Comparison of ENCODE assay signal across 19 cellular contexts in the genomic region with DNA sequence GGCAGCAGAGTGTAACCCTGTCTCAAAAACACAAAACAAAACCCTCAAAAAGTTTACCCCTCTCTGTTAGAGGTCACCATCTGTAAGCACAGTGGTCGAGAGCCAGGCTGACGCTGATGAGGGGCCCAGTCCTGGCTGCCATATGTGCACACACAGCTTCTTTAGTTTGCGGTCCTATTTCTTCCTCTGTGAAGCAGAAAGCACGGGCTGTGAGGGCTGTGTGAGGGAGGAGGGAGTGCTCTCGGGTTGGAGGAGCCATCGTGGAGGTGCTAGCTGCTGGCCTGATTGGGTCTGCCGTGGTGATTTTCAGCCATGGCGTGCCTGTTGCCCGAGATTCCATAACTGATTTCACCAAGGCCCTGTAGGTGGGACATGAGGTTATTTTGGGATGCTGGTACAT. TPM values are rescaled to one million over a fixed set of nuclear protein-coding genes. Genes with fewer than 3 reads are reported as not detected.
DNase-seq lines count a peak whose midpoint lies in the region; ATAC-seq, FAIRE-seq and TF ChIP-seq lines count a peak whose summit lies in the region.
"Had no signal": no experiment of that assay in that cellular context is flagged by ENCODE, and none has a peak within 500 bp of the region (broad histone marks: within the 10 kb centered on the region; RNA-seq: fewer than 3 reads in every experiment).

No MANE protein-coding gene starts in this region.

- peak; percentile 3 for DNase-seq in Ammon's horn (ENCODE audit: low spot score)
- DNase-seq in GM23338 (ENCODE audit: low spot score), result no peak
- DNase-seq in H1 (ENCODE audit: low read depth in 1 of 2, low spot score in 2 of 2), result no peak
- peak; percentile 79 for DNase-seq in osteoblast (ENCODE audit: insufficient read length, low spot score, missing footprints)
- DNase-seq in Caco-2, result no peak
- DNase-seq in AG08396 (ENCODE audit: low spot score), result no peak
- DNase-seq in smooth muscle cell (lab: John Stamatoyannopoulos, UW; ENCODE audit: unreplicated experiment), result no peak
- DNase-seq: activated naive CD8-positive, alpha-beta T cell treated with anti-CD3 and anti-CD28 coated beads, Interleukin-2, amount 50 U/mL, for 24 hours; DMS79; effector memory CD8-positive, alpha-beta T cell; KG1; mammary epithelial cell; NCI-H1092 treated with DMSO at 0.1 percent for 48 hours; occipital lobe; stimulated activated naive CD4-positive, alpha-beta T cell had no signal

- no peak for ATAC-seq in GM23338
- ATAC-seq in GM21526 (IDR thresholded peaks at IDR 0.05; ENCODE audit: low FRiP score, unreplicated experiment), result no peak
- ATAC-seq: activated naive CD8-positive, alpha-beta T cell treated with anti-CD3 and anti-CD28 coated beads, Interleukin-2, amount 50 U/mL, for 24 hours; effector memory CD8-positive, alpha-beta T cell had no signal

- H3K4me1 ChIP-seq in GM23338 (ENCODE audit: insufficient read depth) (peaks cover 10% of the 10 kb centered on the region; the same call in 1 of the 2 replicates), H1 (replicated peaks in 1 of 4; ENCODE audit: control insufficient read depth in 3 of 4, insufficient read depth in 4 of 4, low read length in 3 of 4) (peaks cover 0 to 16% (median 15%) of the 10 kb centered on the region in 4 experiments; a peak in 6 of 7 replicates), osteoblast (ENCODE audit: insufficient read depth, low read length) (peaks cover 10% of the 10 kb centered on the region), Caco-2 (peaks cover 5% of the 10 kb centered on the region; the same call in 1 of the 2 replicates), smooth muscle cell (ENCODE audit: low read depth) (peaks cover 16% of the 10 kb centered on the region)

- no peak for TF ChIP-seq POLR2A in H1 (IDR thresholded peaks at IDR 0.05; ENCODE audit: control extremely low read depth in 1 of 2, low read depth in 2 of 2, low read length in 2 of 2)

- H4K8ac ChIP-seq in H1 (ENCODE audit: extremely low read depth, insufficient read depth, low read length), result peak overlapping the region; percentile 45; the same call in 1 of the 2 replicates

- H3K56ac ChIP-seq in H1 (replicated peaks; ENCODE audit: insufficient read length, low read depth, low read length), result no peak overlapping the region

- BruUV-seq in Caco-2 (replicated peaks; lab: Mats Ljungman, UMichigan), result no TSS peak

- no peak overlapping the region for H2BK120ac ChIP-seq in H1 (replicated peaks; ENCODE audit: low read depth, low read length)

- H3K36me3 Mint-ChIP-seq in GM23338 (ENCODE audit: low read depth), result peaks cover 15% of the 10 kb centered on the region
- H3K36me3 Mint-ChIP-seq in Caco-2 (ENCODE audit: insufficient read depth, unreplicated experiment), result peaks cover 37% of the 10 kb centered on the region

- H3K27ac ChIP-seq in GM23338 (ENCODE audit: low read depth), result no peak overlapping the region
- no peak overlapping the region for H3K27ac ChIP-seq in H1 (ENCODE audit: low read depth, low read length)
- no peak overlapping the region for H3K27ac ChIP-seq in osteoblast (ENCODE audit: low read depth, low read length)
- H3K27ac ChIP-seq in smooth muscle cell (ENCODE audit: low read depth), result no peak overlapping the region

- no peaks in the 10 kb centered on the region; the same call in 1 of the 2 replicates for H3K36me3 ChIP-seq in GM23338 (ENCODE audit: insufficient read depth)
- peaks cover 0 to 7% (median 3%) of the 10 kb centered on the region in 4 experiments; a peak in 3 of 8 replicates for H3K36me3 ChIP-seq in H1 (ENCODE audit: control insufficient read depth in 2 of 4, insufficient read depth in 4 of 4, low read length in 3 of 4)
- peaks cover 7% of the 10 kb centered on the region for H3K36me3 ChIP-seq in osteoblast (ENCODE audit: insufficient read depth, low read length)
- H3K36me3 ChIP-seq in Caco-2 (ENCODE audit: control insufficient read depth, insufficient read depth, low read length), result no peaks in the 10 kb centered on the region; the same call in 1 of the 2 replicates
- no peaks in the 10 kb centered on the region for H3K36me3 ChIP-seq in smooth muscle cell (ENCODE audit: low read depth)
- H3K36me3 ChIP-seq: uterus had no signal

- no peak overlapping the region for H3K9ac ChIP-seq in H1 (replicated peaks in 1 of 4; ENCODE audit: extremely low read depth in 1 of 4, low read depth in 3 of 4, low read length in 3 of 4)
- H3K9ac ChIP-seq in smooth muscle cell (ENCODE audit: low read depth), result no peak overlapping the region

- peaks cover 14% of the 10 kb centered on the region; the same call in 2 of the 3 replicates for H3K4me1 Mint-ChIP-seq in GM23338
- peaks cover 3% of the 10 kb centered on the region for H3K4me1 Mint-ChIP-seq in Caco-2 (ENCODE audit: low read depth, unreplicated experiment)

- H3F3A ChIP-seq in GM23338 (replicated peaks; ENCODE audit: low read depth) (peaks cover 11% of the 10 kb centered on the region), smooth muscle cell (ENCODE audit: low read depth) (peaks cover 4% of the 10 kb centered on the region)

- H2AK5ac ChIP-seq in H1 (ENCODE audit: low read depth, low read length), result no peak overlapping the region

- no peak overlapping the region for H4K5ac ChIP-seq in H1 (ENCODE audit: insufficient read length, low read depth, low read length)

- TF ChIP-seq EP300 in H1 (IDR thresholded peaks at IDR 0.05; ENCODE audit: borderline replicate concordance in 1 of 2, low read depth in 2 of 2, low read length in 2 of 2), result no peak

- no peak overlapping the region for H3K4ac ChIP-seq in H1 (replicated peaks; ENCODE audit: insufficient read length, low read depth, low read length)

- no peaks in the 10 kb centered on the region; the same call in 2 of the 3 replicates for H3K9me3 Mint-ChIP-seq in GM23338
- no peaks in the 10 kb centered on the region for H3K9me3 Mint-ChIP-seq in Caco-2 (ENCODE audit: unreplicated experiment)
- H3K9me3 Mint-ChIP-seq: activated naive CD8-positive, alpha-beta T cell treated with anti-CD3 and anti-CD28 coated beads, Interleukin-2, amount 50 U/mL, for 24 hours; central memory CD8-positive, alpha-beta T cell; effector memory CD8-positive, alpha-beta T cell; T-helper 1 cell treated with Interleukin-12 subunit alpha and Interleukin-12 subunit beta and Interleukin-4 antibody, amounts not matched to agents 30 μg/mL and 1 μg/mL, for 36 hours had no signal

- H3K9me3 ChIP-seq in H1 (ENCODE audit: insufficient read depth in 2 of 2, low read depth in 1 of 2, low read length in 1 of 2) (no peaks in the 10 kb centered on the region), osteoblast (ENCODE audit: low read depth, low read length) (no peaks in the 10 kb centered on the region), Caco-2 (no peaks in the 10 kb centered on the region), smooth muscle cell (replicated peaks; ENCODE audit: low read depth) (no peaks in the 10 kb centered on the region)
- H3K9me3 ChIP-seq: uterus had no signal

- TF ChIP-seq RAD21 in H1 (IDR thresholded peaks at IDR 0.05 in 1 of 2, conservative IDR thresholded peaks at IDR 0.05 in 1 of 2; ENCODE audit: low read depth in 2 of 2, low read length in 2 of 2), result no peak

- no peaks in the 10 kb centered on the region for H3K27me3 ChIP-seq in GM23338 (ENCODE audit: insufficient read depth)
- no peaks in the 10 kb centered on the region for H3K27me3 ChIP-seq in H1 (replicated peaks in 1 of 4; ENCODE audit: control insufficient read depth in 3 of 4, extremely low read depth in 1 of 4, insufficient read depth in 3 of 4, low read length in 3 of 4)
- H3K27me3 ChIP-seq in osteoblast (ENCODE audit: insufficient read depth, low read length), result no peaks in the 10 kb centered on the region
- no peaks in the 10 kb centered on the region for H3K27me3 ChIP-seq in Caco-2 (replicated peaks; ENCODE audit: control insufficient read depth, insufficient read depth, low read length)
- no peaks in the 10 kb centered on the region for H3K27me3 ChIP-seq in smooth muscle cell (ENCODE audit: low read depth)
- H3K27me3 ChIP-seq: uterus had no signal

- H2BK15ac ChIP-seq in H1 (ENCODE audit: low read length), result no peak overlapping the region

- H3K23me2 ChIP-seq in H1 (ENCODE audit: low read depth, low read length), result peaks cover 9% of the 10 kb centered on the region; the same call in 1 of the 2 replicates

- TF ChIP-seq CTCF in GM23338 (conservative IDR thresholded peaks at IDR 0.05; ENCODE audit: low read depth in 2 of 2) (no peak), H1 (IDR thresholded peaks at IDR 0.05; ENCODE audit: control extremely low read depth in 1 of 3, insufficient read depth in 1 of 3, low read depth in 1 of 3, low read length in 3 of 3) (no peak), osteoblast (IDR thresholded peaks at IDR 0.05; ENCODE audit: extremely low read depth, low read depth, low read length) (no peak), Caco-2 (IDR thresholded peaks at IDR 0.05; ENCODE audit: insufficient read depth in 1 of 2, low read depth in 1 of 2, low read length in 1 of 2, severe bottlenecking in 1 of 2, unreplicated experiment in 1 of 2) (no peak), smooth muscle cell (IDR thresholded peaks at IDR 0.05; ENCODE audit: borderline replicate concordance, insufficient read depth, poor library complexity, severe bottlenecking) (no peak)

- H4K20me1 ChIP-seq in GM23338 (replicated peaks; ENCODE audit: insufficient read depth) (no peaks in the 10 kb centered on the region), H1 (replicated peaks in 1 of 2; ENCODE audit: control insufficient read depth in 1 of 2, insufficient read depth in 2 of 2, low read length in 2 of 2) (peaks cover 17 to 25% of the 10 kb centered on the region in 2 experiments), osteoblast (ENCODE audit: insufficient read depth, low read length) (peaks cover 39% of the 10 kb centered on the region), smooth muscle cell (ENCODE audit: low read depth) (peaks cover 76% of the 10 kb centered on the region)

- H3K23ac ChIP-seq in H1 (ENCODE audit: insufficient read length), result no peak overlapping the region

- H3K27me3 Mint-ChIP-seq in GM23338 (ENCODE audit: insufficient read depth, low read depth, poor library complexity), result peaks cover 8% of the 10 kb centered on the region
- no peaks in the 10 kb centered on the region for H3K27me3 Mint-ChIP-seq in Caco-2 (ENCODE audit: insufficient read depth, unreplicated experiment)
- H3K27me3 Mint-ChIP-seq: activated naive CD8-positive, alpha-beta T cell treated with anti-CD3 and anti-CD28 coated beads, Interleukin-2, amount 50 U/mL, for 24 hours; central memory CD8-positive, alpha-beta T cell; effector memory CD8-positive, alpha-beta T cell had no signal

- H2AFZ ChIP-seq in GM23338 (no peak overlapping the region), H1 (ENCODE audit: low read length) (no peak overlapping the region), osteoblast (ENCODE audit: low read length) (no peak overlapping the region), smooth muscle cell (ENCODE audit: low read depth) (no peak overlapping the region)

- CTCF ChIA-PET in H1 (lab: Charles Lee; ENCODE audit: partially characterized antibody), result no interaction called here
- CTCF ChIA-PET in Caco-2 (lab: Charles Lee), result no interaction called here

- H3K4me2 ChIP-seq in GM23338 (no peak overlapping the region), H1 (ENCODE audit: insufficient read depth in 1 of 2, low read depth in 2 of 2, low read length in 2 of 2) (no peak overlapping the region), osteoblast (ENCODE audit: insufficient read depth, low read length) (no peak overlapping the region), smooth muscle cell (no peak overlapping the region)

- H3K79me2 ChIP-seq in GM23338 (replicated peaks; ENCODE audit: insufficient read depth) (peaks cover 42% of the 10 kb centered on the region), H1 (ENCODE audit: control insufficient read depth in 1 of 2, insufficient read depth in 2 of 2, low read length in 2 of 2) (peaks cover 0 to 46% of the 10 kb centered on the region in 2 experiments; a peak in 1 of 4 replicates), osteoblast (ENCODE audit: insufficient read depth, low read length) (peaks cover 41% of the 10 kb centered on the region), smooth muscle cell (ENCODE audit: low read depth) (peaks cover 70% of the 10 kb centered on the region)

- H3K79me1 ChIP-seq in H1 (ENCODE audit: low read depth, low read length), result peaks cover 11% of the 10 kb centered on the region

- H2BK5ac ChIP-seq in H1 (ENCODE audit: low read depth, low read length), result no peak overlapping the region

- POLR2A ChIA-PET in H1 (lab: Charles Lee; ENCODE audit: partially characterized antibody), result interaction anchor here (0.6 to 2.6 kb wide), 6 partner anchors 14 to 180 kb away, joined by 3 to 10 read pairs (median 5); partner anchors contain the start of gene PUS1
- POLR2A ChIA-PET in Caco-2 (lab: Charles Lee), result no interaction called here

- WGBS in H1 (ENCODE audit: extremely low coverage in 1 of 2, insufficient coverage in 1 of 2, insufficient read length in 1 of 2, insufficient replicate concordance in 2 of 2, low coverage in 1 of 2, low lambda C conversion rate in 2 of 2, missing lambda C conversion rate in 1 of 2), 2 experiments, result 93% methylated on average over 9 of the region's 9 CpGs; no CpG with 5 or more reads in 1 of the 2 experiments
- WGBS in smooth muscle cell (ENCODE audit: low lambda C conversion rate), result 92% methylated on average over 9 of the region's 9 CpGs

- H3K27ac Mint-ChIP-seq in GM23338, result peak overlapping the region; percentile 72
- no peak overlapping the region for H3K27ac Mint-ChIP-seq in Caco-2 (ENCODE audit: unreplicated experiment)
- H3K27ac Mint-ChIP-seq: activated naive CD8-positive, alpha-beta T cell treated with anti-CD3 and anti-CD28 coated beads, Interleukin-2, amount 50 U/mL, for 24 hours; effector memory CD8-positive, alpha-beta T cell; T-helper 1 cell treated with Interleukin-12 subunit alpha and Interleukin-12 subunit beta and Interleukin-4 antibody, amounts not matched to agents 30 μg/mL and 1 μg/mL, for 36 hours had no signal

- no peak overlapping the region for H2BK12ac ChIP-seq in H1 (ENCODE audit: low read depth, low read length)

- no peak overlapping the region for H3K18ac ChIP-seq in H1 (ENCODE audit: extremely low read depth, low read length)

- H3K9me2 ChIP-seq in GM23338 (ENCODE audit: insufficient read depth), result no peaks in the 10 kb centered on the region

- no peak overlapping the region for H3K4me3 ChIP-seq in GM23338
- no peak overlapping the region for H3K4me3 ChIP-seq in H1 (ENCODE audit: extremely low read depth in 1 of 4, insufficient read depth in 2 of 4, low read depth in 3 of 4, low read length in 4 of 4)
- H3K4me3 ChIP-seq in osteoblast (ENCODE audit: insufficient read depth, low read length), result no peak overlapping the region
- no peak overlapping the region for H3K4me3 ChIP-seq in Caco-2 (ENCODE audit: low read depth, low read length)
- no peak overlapping the region for H3K4me3 ChIP-seq in smooth muscle cell
- H3K4me3 ChIP-seq: uterus had no signal

- H3K4me3 Mint-ChIP-seq in GM23338 (no peak overlapping the region), Caco-2 (ENCODE audit: unreplicated experiment) (no peak overlapping the region)

- no peak overlapping the region for H3K14ac ChIP-seq in H1 (ENCODE audit: insufficient read length)

- no peak overlapping the region for H2BK20ac ChIP-seq in H1 (ENCODE audit: low read length)

- no peak overlapping the region for H4K91ac ChIP-seq in H1 (replicated peaks; ENCODE audit: insufficient read length, low read length)

- intact Hi-C loops in Caco-2 (cut with micrococcal nuclease; ENCODE audit: unreplicated experiment), result loop anchor here (5.0 kb wide), 1 partner anchor 61 kb away; no protein-coding TSS in a partner anchor

- FAIRE-seq in H1 (lab: Jason Lieb, UNC), result no peak

RNA-seq across cellular contexts. Expression of gene ULK1, which starts 3.5 kb away (rescaled TPM):
- 26.2 and 33.8 TPM in 2 replicates for total RNA-seq in GM23338 (2014; rRNA removed; shearing (Covaris generic))
- polyA plus RNA-seq in GM23338 (2016; fragmentation: Nextera tagmentation; extraction: Ambion mirVana) (8.4 and 9.3 TPM in 2 replicates), H1 (2011; rRNA removed) (13.0 and 26.4 TPM in 2 replicates), smooth muscle cell (8.5 and 19.9 TPM in 2 replicates)
- 44.1 and 48.5 TPM in 2 replicates for total RNA-seq in H1 (2021; fragmentation: NEBNext Ultra II Directional; extraction: Animal tissue kit (Norgen Biotek cat#: 25700))
- polyA plus RNA-seq in H1 (2011; cell fraction: cytosol; rRNA removed), result 11.9 TPM
- polyA plus RNA-seq in H1 (2011; cell fraction: nucleus; rRNA removed), result 127 TPM
- 26.7 to 43.8 TPM (median 39.0 TPM) in 4 replicates for polyA plus RNA-seq in H1 (2012, experiment 1 of 2)
- polyA plus RNA-seq in H1 (2012, experiment 2 of 2), result 26.9 TPM
- 23.4 TPM for polyA plus RNA-seq in H1 (2013, experiment 1 of 2)
- polyA plus RNA-seq in H1 (2013, experiment 2 of 2), result 23.0 TPM
- polyA minus RNA-seq in H1 (2011; rRNA and poly(A)+ RNA removed), result 12.9 and 16.5 TPM in 2 replicates
- polyA minus RNA-seq in H1 (2011; cell fraction: cytosol; rRNA and poly(A)+ RNA removed), result 29.4 TPM
- 42.7 TPM for polyA minus RNA-seq in H1 (2011; cell fraction: nucleus; rRNA and poly(A)+ RNA removed)
- total RNA-seq in osteoblast (13.3 and 14.1 TPM in 2 replicates), Caco-2 (2022) (61.1 and 63.8 TPM in 2 replicates), smooth muscle cell (8.1 and 10.5 TPM in 2 replicates)

RNA-seq across cellular contexts. Expression of gene PUS1, which starts 31.2 kb away (rescaled TPM):
- 72.7 and 73.0 TPM in 2 replicates for total RNA-seq in GM23338 (2014; rRNA removed; shearing (Covaris generic))
- 52.4 and 59.3 TPM in 2 replicates for polyA plus RNA-seq in GM23338 (2016; fragmentation: Nextera tagmentation; extraction: Ambion mirVana)
- 81.2 and 82.5 TPM in 2 replicates for total RNA-seq in H1 (2021; fragmentation: NEBNext Ultra II Directional; extraction: Animal tissue kit (Norgen Biotek cat#: 25700))
- 48.1 and 65.7 TPM in 2 replicates for polyA plus RNA-seq in H1 (2011; rRNA removed)
- 74.1 TPM for polyA plus RNA-seq in H1 (2011; cell fraction: cytosol; rRNA removed)
- polyA plus RNA-seq in H1 (2011; cell fraction: nucleus; rRNA removed), result 85.2 TPM
- polyA plus RNA-seq in H1 (2012, experiment 1 of 2), result 57.7 to 80.3 TPM (median 73.5 TPM) in 4 replicates
- polyA plus RNA-seq in H1 (2012, experiment 2 of 2), result 51.6 TPM
- 42.1 TPM for polyA plus RNA-seq in H1 (2013, experiment 1 of 2)
- polyA plus RNA-seq in H1 (2013, experiment 2 of 2), result 42.7 TPM
- 28.4 and 37.6 TPM in 2 replicates for polyA minus RNA-seq in H1 (2011; rRNA and poly(A)+ RNA removed)
- 50.9 TPM for polyA minus RNA-seq in H1 (2011; cell fraction: cytosol; rRNA and poly(A)+ RNA removed)
- 40.6 TPM for polyA minus RNA-seq in H1 (2011; cell fraction: nucleus; rRNA and poly(A)+ RNA removed)
- total RNA-seq in osteoblast, result 6.5 and 7.6 TPM in 2 replicates
- 65.6 and 71.9 TPM in 2 replicates for total RNA-seq in Caco-2 (2022)
- 2.6 and 22.2 TPM in 2 replicates for total RNA-seq in smooth muscle cell
- polyA plus RNA-seq in smooth muscle cell, result 6.6 and 18.5 TPM in 2 replicates

RNA-seq across cellular contexts. Expression of gene EP400, which starts 51.9 kb away (rescaled TPM):
- total RNA-seq in GM23338 (2014; rRNA removed; shearing (Covaris generic)), result 47.7 and 57.2 TPM in 2 replicates
- polyA plus RNA-seq in GM23338 (2016; fragmentation: Nextera tagmentation; extraction: Ambion mirVana) (24.5 and 26.3 TPM in 2 replicates), H1 (2011; rRNA removed) (13.1 and 16.2 TPM in 2 replicates), smooth muscle cell (6.6 and 9.8 TPM in 2 replicates)
- 69.6 and 69.7 TPM in 2 replicates for total RNA-seq in H1 (2021; fragmentation: NEBNext Ultra II Directional; extraction: Animal tissue kit (Norgen Biotek cat#: 25700))
- polyA plus RNA-seq in H1 (2011; cell fraction: cytosol; rRNA removed), result 9.9 TPM
- polyA plus RNA-seq in H1 (2011; cell fraction: nucleus; rRNA removed), result 43.9 TPM
- 41.3 to 47.5 TPM (median 44.4 TPM) in 4 replicates for polyA plus RNA-seq in H1 (2012, experiment 1 of 2)
- 14.9 TPM for polyA plus RNA-seq in H1 (2012, experiment 2 of 2)
- 29.6 TPM for polyA plus RNA-seq in H1 (2013, experiment 1 of 2)
- 24.5 TPM for polyA plus RNA-seq in H1 (2013, experiment 2 of 2)
- polyA minus RNA-seq in H1 (2011; rRNA and poly(A)+ RNA removed), result 22.0 and 23.0 TPM in 2 replicates
- 27.4 TPM for polyA minus RNA-seq in H1 (2011; cell fraction: cytosol; rRNA and poly(A)+ RNA removed)
- polyA minus RNA-seq in H1 (2011; cell fraction: nucleus; rRNA and poly(A)+ RNA removed), result 33.5 TPM
- total RNA-seq in osteoblast (14.4 and 14.5 TPM in 2 replicates), Caco-2 (2022) (60.5 and 63.0 TPM in 2 replicates), smooth muscle cell (10.9 and 13.6 TPM in 2 replicates)

Comparison
In these comparisons a context has a peak if more than half of its experiments do, and no peak if none do; other contexts are left out.
1. DNase-seq: peak in Ammon's horn (single experiment) and osteoblast (single experiment); none in GM23338 (single experiment), H1 (0 of 2), Caco-2 (0 of 2), AG08396 (single experiment) and smooth muscle cell (single experiment).